21 cellular contexts compared by ENCODE assay signal in genomic region chr18:67278984-67279383, GRCh38.
"Had no signal": no experiment of that assay in that cellular context is flagged by ENCODE, and none has a peak within 500 bp of the region (broad histone marks: within the 10 kb centered on the region; RNA-seq: fewer than 3 reads in every experiment).

No MANE protein-coding gene starts in this region.

- H3K4me3 ChIP-seq: adrenal gland, SK-N-MC had no signal

- H3K4me3 Mint-ChIP-seq: activated CD8-positive, alpha-beta T cell treated with anti-CD3 and anti-CD28 coated beads, Interleukin-2, amount 10 ng/mL, durations not matched to agents 7 days and 5 days; activated naive CD8-positive, alpha-beta T cell treated with anti-CD3 and anti-CD28 coated beads, Interleukin-2, amount 10 ng/mL, durations not matched to agents 7 days and 5 days; T-helper 1 cell treated with Interleukin-12 subunit alpha and Interleukin-12 subunit beta and Interleukin-4 antibody, amounts not matched to agents 30 μg/mL and 1 μg/mL, for 36 hours had no signal

- H3K27me3 ChIP-seq: adrenal gland had no signal

- ATAC-seq: activated CD4-positive, CD25-positive, alpha-beta regulatory T cell treated with anti-CD3 and anti-CD28 coated beads, Interleukin-2, amount 50 U/mL, for 24 hours; activated CD8-positive, alpha-beta T cell treated with anti-CD3 and anti-CD28 coated beads, Interleukin-2, amount 10 ng/mL, durations not matched to agents 7 days and 5 days had no signal

- H3K4me1 Mint-ChIP-seq: activated naive CD8-positive, alpha-beta T cell treated with anti-CD3 and anti-CD28 coated beads, Interleukin-2, amount 10 ng/mL, durations not matched to agents 7 days and 5 days had no signal

- DNase-seq: activated CD4-positive, alpha-beta T cell treated with anti-CD3 and anti-CD28 coated beads for 48 hours; activated CD4-positive, alpha-beta T cell treated with anti-CD3 and anti-CD28 coated beads, Interleukin-2, amount 50 U/mL, for 4 hours; activated CD8-positive, alpha-beta memory T cell treated with anti-CD3 and anti-CD28 coated beads, Interleukin-2, amount 50 U/mL, for 48 hours; activated CD8-positive, alpha-beta T cell treated with anti-CD3 and anti-CD28 coated beads, Interleukin-2, amount 10 ng/mL, durations not matched to agents 7 days and 5 days; activated naive CD4-positive, alpha-beta T cell treated with anti-CD3 and anti-CD28 coated beads, Interleukin-2, amount 50 U/mL, for 16 hours; activated naive CD8-positive, alpha-beta T cell treated with anti-CD3 and anti-CD28 coated beads, Interleukin-2, amount 10 ng/mL, durations not matched to agents 7 days and 5 days; activated T-cell treated with anti-CD3 and anti-CD28 coated beads, Interleukin-2, amount 50 U/mL, for 1 hour; adrenal gland; anterior cingulate cortex; central memory CD4-positive, alpha-beta T cell; IMR-90; Kasumi-1; KBM-7; NCI-H1092; NCI-H1417; NCI-H1930; NCI-H345; NCI-H510A had no signal

- H3K9me3 Mint-ChIP-seq: activated naive CD8-positive, alpha-beta T cell treated with anti-CD3 and anti-CD28 coated beads, Interleukin-2, amount 10 ng/mL, durations not matched to agents 7 days and 5 days; T-helper 1 cell treated with Interleukin-12 subunit alpha and Interleukin-12 subunit beta and Interleukin-4 antibody, amounts not matched to agents 30 μg/mL and 1 μg/mL, for 36 hours had no signal

- H3K27ac Mint-ChIP-seq: activated CD8-positive, alpha-beta T cell treated with anti-CD3 and anti-CD28 coated beads, Interleukin-2, amount 10 ng/mL, durations not matched to agents 7 days and 5 days; activated naive CD8-positive, alpha-beta T cell treated with anti-CD3 and anti-CD28 coated beads, Interleukin-2, amount 10 ng/mL, durations not matched to agents 7 days and 5 days; T-helper 1 cell treated with Interleukin-12 subunit alpha and Interleukin-12 subunit beta and Interleukin-4 antibody, amounts not matched to agents 30 μg/mL and 1 μg/mL, for 36 hours had no signal

- H3K27ac ChIP-seq: adrenal gland, SK-N-MC had no signal

- H3K9me3 ChIP-seq: adrenal gland had no signal

- H3K4me1 ChIP-seq: adrenal gland had no signal

- H3K36me3 ChIP-seq: adrenal gland had no signal
